ENCODE assay signal across 19 cellular contexts in genomic region chr3:42749025-42749752, GRCh38. TPM values are rescaled to one million over a fixed set of nuclear protein-coding genes. Genes with fewer than 3 reads are reported as not detected.
DNase-seq lines count a peak whose midpoint lies in the region; ATAC-seq, FAIRE-seq and TF ChIP-seq lines count a peak whose summit lies in the region.
"Had no signal": no experiment of that assay in that cellular context is flagged by ENCODE, and none has a peak within 500 bp of the region (broad histone marks: within the 10 kb centered on the region; RNA-seq: fewer than 3 reads in every experiment).

No MANE protein-coding gene starts in this region.

- no peak overlapping the region for H2AK5ac ChIP-seq in H1 (ENCODE audit: low read depth, low read length)

- no peak for TF ChIP-seq CTCF in HEK293 (tag by site-specific recombination; IDR thresholded peaks at IDR 0.05)
- TF ChIP-seq CTCF in H1 (IDR thresholded peaks at IDR 0.05; ENCODE audit: control extremely low read depth in 1 of 3, insufficient read depth in 1 of 3, low read depth in 1 of 3, low read length in 3 of 3): no peak
- TF ChIP-seq CTCF in osteocyte (IDR thresholded peaks at IDR 0.05): no peak
- TF ChIP-seq CTCF in PC-9 (conservative IDR thresholded peaks at IDR 0.05): no peak

- no peaks in the 10 kb centered on the region for H3F3A ChIP-seq in PC-9 (ENCODE audit: insufficient read depth, low read depth)

- CTCF ChIA-PET in HEK293 (lab: Yijun Ruan, JAX): interaction anchor here (0.7 kb wide), 1 partner anchor 109 kb away, joined by 4 read pairs; no protein-coding TSS in a partner anchor
- CTCF ChIA-PET in H1 (lab: Charles Lee; ENCODE audit: partially characterized antibody): interaction anchor here (0.7 to 4.4 kb wide), 33 partner anchors 9 to 202 kb away, joined by 3 to 31 read pairs (median 5); partner anchors contain the start of genes HHATL and KLHL40
- CTCF ChIA-PET in PC-9 (lab: Charles Lee): interaction anchor here (1.0 kb wide), 1 partner anchor 123 kb away, joined by 4 read pairs; no protein-coding TSS in a partner anchor

- H3K18ac ChIP-seq in H1 (ENCODE audit: extremely low read depth, low read length): no peak overlapping the region

- no peak overlapping the region for H3K4ac ChIP-seq in H1 (replicated peaks; ENCODE audit: insufficient read length, low read depth, low read length)

- H4K91ac ChIP-seq in H1 (replicated peaks; ENCODE audit: insufficient read length, low read length): no peak overlapping the region

- no peaks in the 10 kb centered on the region for H3K9me3 Mint-ChIP-seq in CD4-positive, CD25-positive, alpha-beta regulatory T cell
- no peaks in the 10 kb centered on the region for H3K9me3 Mint-ChIP-seq in osteocyte (ENCODE audit: unreplicated experiment)

- no peak for ATAC-seq in CD4-positive, CD25-positive, alpha-beta regulatory T cell (ENCODE audit: low read depth in 2 of 2)
- ATAC-seq in HG03342 (IDR thresholded peaks at IDR 0.05; ENCODE audit: unreplicated experiment): no peak

- H3K9me2 ChIP-seq in PC-9 (ENCODE audit: insufficient read depth): no peaks in the 10 kb centered on the region

- no peaks in the 10 kb centered on the region for H3K79me1 ChIP-seq in H1 (ENCODE audit: low read depth, low read length)

- POLR2A ChIA-PET in HEK293 (lab: Yijun Ruan, JAX) (no interaction called here), H1 (lab: Charles Lee; ENCODE audit: partially characterized antibody) (interaction anchor here (0.6 to 1.4 kb wide), 5 partner anchors 54 to 134 kb away, joined by 3 to 4 read pairs (median 3); no protein-coding TSS in a partner anchor), PC-9 (lab: Charles Lee; ENCODE audit: unreplicated experiment) (no interaction called here)

- no peaks in the 10 kb centered on the region for H3K27me3 ChIP-seq in CD4-positive, CD25-positive, alpha-beta regulatory T cell (ENCODE audit: control insufficient read depth, insufficient read depth, low read length)
- H3K27me3 ChIP-seq in H1 (replicated peaks in 1 of 4; ENCODE audit: control insufficient read depth in 3 of 4, extremely low read depth in 1 of 4, insufficient read depth in 3 of 4, low read length in 3 of 4): no peaks in the 10 kb centered on the region; a peak in 2 of 7 replicates
- H3K27me3 ChIP-seq in PC-9 (ENCODE audit: insufficient read depth, low read depth): no peaks in the 10 kb centered on the region

- H3K4me2 ChIP-seq in H1 (ENCODE audit: insufficient read depth in 1 of 2, low read depth in 2 of 2, low read length in 2 of 2): no peak overlapping the region
- H3K4me2 ChIP-seq in PC-9: no peak overlapping the region
- H3K4me2 ChIP-seq: KMS-11 had no signal

- no peak for TF ChIP-seq RAD21 in H1 (IDR thresholded peaks at IDR 0.05 in 1 of 2, conservative IDR thresholded peaks at IDR 0.05 in 1 of 2; ENCODE audit: low read depth in 2 of 2, low read length in 2 of 2)

- peaks cover 10 to 51% (median 32%) of the 10 kb centered on the region in 4 donors for H3K4me1 Mint-ChIP-seq in CD4-positive, CD25-positive, alpha-beta regulatory T cell
- peaks cover 17% of the 10 kb centered on the region for H3K4me1 Mint-ChIP-seq in osteocyte (ENCODE audit: unreplicated experiment)

- H3K27ac ChIP-seq in CD4-positive, CD25-positive, alpha-beta regulatory T cell (ENCODE audit: insufficient read depth, low read length, poor library complexity, severe bottlenecking): no peak overlapping the region
- H3K27ac ChIP-seq in HEK293 (ENCODE audit: extremely low read depth, low read depth, low read length) (no peak overlapping the region), H1 (ENCODE audit: low read depth, low read length) (no peak overlapping the region), PC-9 (no peak overlapping the region)
- H3K27ac ChIP-seq: HL-60, KMS-11 had no signal

- no peaks in the 10 kb centered on the region for H3K23me2 ChIP-seq in H1 (ENCODE audit: low read depth, low read length)

- no peak overlapping the region; the same call in 1 of the 2 replicates for H2BK20ac ChIP-seq in H1 (ENCODE audit: low read length)

- FAIRE-seq in H1 (lab: Jason Lieb, UNC): no peak
- no peak for FAIRE-seq in HTR-8/SVneo (lab: Jason Lieb, UNC)
- FAIRE-seq: small intestine had no signal

- H3K23ac ChIP-seq in H1 (ENCODE audit: insufficient read length): no peak overlapping the region

- no peak overlapping the region for H2BK120ac ChIP-seq in H1 (replicated peaks; ENCODE audit: low read depth, low read length)

- no peak overlapping the region for H3K14ac ChIP-seq in H1 (ENCODE audit: insufficient read length)

- peak overlapping the region; percentile 63 to 93 (median 86) for H3K27ac Mint-ChIP-seq in CD4-positive, CD25-positive, alpha-beta regulatory T cell
- H3K27ac Mint-ChIP-seq in osteocyte (ENCODE audit: unreplicated experiment): peak overlapping the region; percentile 58

- TF ChIP-seq EP300 in H1 (IDR thresholded peaks at IDR 0.05; ENCODE audit: borderline replicate concordance in 1 of 2, low read depth in 2 of 2, low read length in 2 of 2): no peak

- no peak overlapping the region for H3K9ac ChIP-seq in H1 (replicated peaks in 1 of 4; ENCODE audit: extremely low read depth in 1 of 4, low read depth in 3 of 4, low read length in 3 of 4)
- H3K9ac ChIP-seq: KMS-11 had no signal

- BruUV-seq in PC-9 (replicated peaks; lab: Mats Ljungman, UMichigan): no TSS peak

- no peak overlapping the region for H3K56ac ChIP-seq in H1 (replicated peaks; ENCODE audit: insufficient read length, low read depth, low read length)

- DNase-seq in CD4-positive, CD25-positive, alpha-beta regulatory T cell: no peak
- DNase-seq in H1 (ENCODE audit: low read depth in 1 of 2, low spot score in 2 of 2) (peak in 1 of 2 experiments; percentile 43), osteocyte (ENCODE audit: extremely low spot score, unreplicated experiment) (no peak), PC-9 (no peak), HTR-8/SVneo (ENCODE audit: insufficient read length, low spot score) (no peak)
- DNase-seq: activated T-cell treated with anti-CD3 and anti-CD28 coated beads, Interleukin-2, amount 50 U/mL, for 48 hours; DMS 273 treated with DMSO at 0.1 percent for 48 hours; NCI-H1105 treated with DMSO at 0.1 percent for 48 hours; occipital lobe; SHP77; small intestine; stimulated activated naive CD4-positive, alpha-beta T cell; T1000 had no signal

- no peaks in the 10 kb centered on the region for H3K9me3 ChIP-seq in CD4-positive, CD25-positive, alpha-beta regulatory T cell (ENCODE audit: control insufficient read depth in 2 of 2, low read length in 2 of 2)
- H3K9me3 ChIP-seq in HEK293 (ENCODE audit: control insufficient read depth, insufficient read depth, low read depth, low read length) (no peaks in the 10 kb centered on the region), H1 (ENCODE audit: insufficient read depth in 2 of 2, low read depth in 1 of 2, low read length in 1 of 2) (no peaks in the 10 kb centered on the region), PC-9 (ENCODE audit: insufficient read depth, low read depth) (no peaks in the 10 kb centered on the region)

- H3K79me2 ChIP-seq in H1 (ENCODE audit: control insufficient read depth in 1 of 2, insufficient read depth in 2 of 2, low read length in 2 of 2): no peaks in the 10 kb centered on the region
- H3K79me2 ChIP-seq in PC-9 (ENCODE audit: low read depth): no peaks in the 10 kb centered on the region

- H3K4me3 Mint-ChIP-seq in CD4-positive, CD25-positive, alpha-beta regulatory T cell: no peak overlapping the region
- no peak overlapping the region for H3K4me3 Mint-ChIP-seq in osteocyte (ENCODE audit: unreplicated experiment)
- H3K4me3 Mint-ChIP-seq: activated CD4-positive, alpha-beta T cell treated with anti-CD3 and anti-CD28 coated beads for 36 hours had no signal

- peaks cover 28% of the 10 kb centered on the region for H3K4me1 ChIP-seq in CD4-positive, CD25-positive, alpha-beta regulatory T cell (ENCODE audit: control insufficient read depth, insufficient read depth, low read length, poor library complexity, severe bottlenecking)
- H3K4me1 ChIP-seq in HEK293 (ENCODE audit: control insufficient read depth, insufficient read depth, low read length) (no peaks in the 10 kb centered on the region), H1 (replicated peaks in 1 of 4; ENCODE audit: control insufficient read depth in 3 of 4, insufficient read depth in 4 of 4, low read length in 3 of 4) (peaks cover 0 to 11% (median 4%) of the 10 kb centered on the region in 4 experiments; a peak in 5 of 7 replicates), PC-9 (replicated peaks; ENCODE audit: insufficient read depth) (0 out of 2 replicates have a peak, but pooled peaks cover 12% of the 10 kb centered on the region)

- intact Hi-C loops in PC-9 (cut with micrococcal nuclease; ENCODE audit: unreplicated experiment): no loop called here

- H2BK15ac ChIP-seq in H1 (ENCODE audit: low read length): no peak overlapping the region

- H2BK12ac ChIP-seq in H1 (ENCODE audit: low read depth, low read length): peak overlapping the region; percentile 52; the same call in 1 of the 2 replicates

- H2AFZ ChIP-seq in H1 (ENCODE audit: low read length) (no peak overlapping the region), PC-9 (no peak overlapping the region)

- peak overlapping the region; percentile 80; the same call in 1 of the 2 replicates for H4K8ac ChIP-seq in H1 (ENCODE audit: extremely low read depth, insufficient read depth, low read length)

- H3K4me3 ChIP-seq in CD4-positive, CD25-positive, alpha-beta regulatory T cell (ENCODE audit: low read depth, low read length): no peak overlapping the region
- H3K4me3 ChIP-seq in HEK293 (ENCODE audit: low read depth, low read length) (no peak overlapping the region), H1 (ENCODE audit: extremely low read depth in 1 of 4, insufficient read depth in 2 of 4, low read depth in 3 of 4, low read length in 4 of 4) (no peak overlapping the region), PC-9 (no peak overlapping the region)

- H2BK5ac ChIP-seq in H1 (ENCODE audit: low read depth, low read length): no peak overlapping the region

- WGBS in H1 (ENCODE audit: extremely low coverage in 1 of 2, insufficient coverage in 1 of 2, insufficient read length in 1 of 2, insufficient replicate concordance in 2 of 2, low coverage in 1 of 2, low lambda C conversion rate in 2 of 2, missing lambda C conversion rate in 1 of 2), 2 experiments: 82% methylated on average over 10 of the region's 10 CpGs; no CpG with 5 or more reads in 1 of the 2 experiments

- TF ChIP-seq POLR2A in H1 (IDR thresholded peaks at IDR 0.05; ENCODE audit: control extremely low read depth in 1 of 2, low read depth in 2 of 2, low read length in 2 of 2): no peak

- H3K27me3 Mint-ChIP-seq in CD4-positive, CD25-positive, alpha-beta regulatory T cell: peaks cover 4% of the 10 kb centered on the region
- H3K27me3 Mint-ChIP-seq in osteocyte (ENCODE audit: unreplicated experiment): no peaks in the 10 kb centered on the region
- H3K27me3 Mint-ChIP-seq: activated CD4-positive, alpha-beta T cell treated with anti-CD3 and anti-CD28 coated beads for 36 hours had no signal

- H3K36me3 Mint-ChIP-seq in CD4-positive, CD25-positive, alpha-beta regulatory T cell: no peaks in the 10 kb centered on the region
- H3K36me3 Mint-ChIP-seq in osteocyte (ENCODE audit: unreplicated experiment): no peaks in the 10 kb centered on the region

- H4K5ac ChIP-seq in H1 (ENCODE audit: insufficient read length, low read depth, low read length): no peak overlapping the region

- H4K20me1 ChIP-seq in H1 (replicated peaks in 1 of 2; ENCODE audit: control insufficient read depth in 1 of 2, insufficient read depth in 2 of 2, low read length in 2 of 2) (peaks cover 0 to 2% of the 10 kb centered on the region in 2 experiments), PC-9 (ENCODE audit: insufficient read depth) (no peaks in the 10 kb centered on the region)

- H3K36me3 ChIP-seq in CD4-positive, CD25-positive, alpha-beta regulatory T cell (ENCODE audit: control insufficient read depth, insufficient read depth, low read length): no peaks in the 10 kb centered on the region
- H3K36me3 ChIP-seq in HEK293 (ENCODE audit: control insufficient read depth in 2 of 2, insufficient read depth in 1 of 2, low read length in 2 of 2) (no peaks in the 10 kb centered on the region), H1 (ENCODE audit: control insufficient read depth in 2 of 4, insufficient read depth in 4 of 4, low read length in 3 of 4) (no peaks in the 10 kb centered on the region), PC-9 (ENCODE audit: low read depth) (no peaks in the 10 kb centered on the region)

RNA-seq across cellular contexts. Expression of gene CCDC13, which starts 23.9 kb away (rescaled TPM):
- 0.32 TPM for total RNA-seq in CD4-positive, CD25-positive, alpha-beta regulatory T cell
- polyA plus RNA-seq in CD4-positive, CD25-positive, alpha-beta regulatory T cell: under 1 TPM in 3 of 4 donors, not detected in 1; 0.15 to 0.33 (median 0.26) TPM
- total RNA-seq in H1 (2021; fragmentation: NEBNext Ultra II Directional; extraction: Animal tissue kit (Norgen Biotek cat#: 25700)): not detected in 2 replicates
- polyA plus RNA-seq in H1 (2011; rRNA removed): 0.06 and 0.09 TPM in 2 replicates
- polyA plus RNA-seq in H1 (2011; cell fraction: cytosol; rRNA removed): 0.47 TPM
- polyA plus RNA-seq in H1 (2011; cell fraction: nucleus; rRNA removed): 0.63 TPM
- 0.17 to 0.50 TPM in 2 of 4 replicates, not detected in the others for polyA plus RNA-seq in H1 (2012, experiment 1 of 2)
- polyA plus RNA-seq in H1 (2012, experiment 2 of 2): not detected
- 0.34 TPM for polyA plus RNA-seq in H1 (2013, experiment 1 of 2)
- 0.40 TPM for polyA plus RNA-seq in H1 (2013, experiment 2 of 2)
- polyA minus RNA-seq in H1 (2011; rRNA and poly(A)+ RNA removed): 0.19 TPM in 1 of 2 replicates, not detected in the other
- not detected for polyA minus RNA-seq in H1 (2011; cell fraction: cytosol; rRNA and poly(A)+ RNA removed)
- not detected for polyA minus RNA-seq in H1 (2011; cell fraction: nucleus; rRNA and poly(A)+ RNA removed)
- total RNA-seq in osteocyte (0.30 TPM in 1 of 2 replicates, not detected in the other), PC-9 (2021) (0.41 TPM in 1 of 2 replicates, not detected in the other)

RNA-seq across cellular contexts. Expression of gene HHATL, which starts 46.6 kb away (rescaled TPM):
- not detected for total RNA-seq in CD4-positive, CD25-positive, alpha-beta regulatory T cell
- polyA plus RNA-seq in CD4-positive, CD25-positive, alpha-beta regulatory T cell: not detected
- not detected in 2 replicates for total RNA-seq in H1 (2021; fragmentation: NEBNext Ultra II Directional; extraction: Animal tissue kit (Norgen Biotek cat#: 25700))
- 0.16 and 0.18 TPM in 2 replicates for polyA plus RNA-seq in H1 (2011; rRNA removed)
- polyA plus RNA-seq in H1 (2011; cell fraction: cytosol; rRNA removed): 0.45 TPM
- polyA plus RNA-seq in H1 (2011; cell fraction: nucleus; rRNA removed): 1.0 TPM
- 0.11 to 0.64 TPM (median 0.47 TPM) in 3 of 4 replicates, not detected in the other for polyA plus RNA-seq in H1 (2012, experiment 1 of 2)
- not detected for polyA plus RNA-seq in H1 (2012, experiment 2 of 2)
- 0.08 TPM for polyA plus RNA-seq in H1 (2013, experiment 1 of 2)
- 0.24 TPM for polyA plus RNA-seq in H1 (2013, experiment 2 of 2)
- 0.50 TPM in 1 of 2 replicates, not detected in the other for polyA minus RNA-seq in H1 (2011; rRNA and poly(A)+ RNA removed)
- not detected for polyA minus RNA-seq in H1 (2011; cell fraction: cytosol; rRNA and poly(A)+ RNA removed)
- not detected for polyA minus RNA-seq in H1 (2011; cell fraction: nucleus; rRNA and poly(A)+ RNA removed)
- total RNA-seq in osteocyte: not detected in 2 replicates
- total RNA-seq in PC-9 (2021): not detected in 2 replicates
- total RNA-seq: activated CD4-positive, alpha-beta T cell treated with anti-CD3 and anti-CD28 coated beads for 36 hours; epithelial cell of proximal tubule; occipital lobe had no signal

RNA-seq across cellular contexts. Expression of gene HIGD1A, which starts 55.1 kb away (rescaled TPM):
- total RNA-seq in CD4-positive, CD25-positive, alpha-beta regulatory T cell: 23.9 TPM
- 100 to 1,000 TPM in 1 of 4 donors, 10 to 100 TPM in 3; 77.6 to 110 (median 91.9) TPM for polyA plus RNA-seq in CD4-positive, CD25-positive, alpha-beta regulatory T cell
- total RNA-seq in H1 (2021; fragmentation: NEBNext Ultra II Directional; extraction: Animal tissue kit (Norgen Biotek cat#: 25700)): 94.7 and 95.4 TPM in 2 replicates
- polyA plus RNA-seq in H1 (2011; rRNA removed): 33.5 and 67.3 TPM in 2 replicates
- polyA plus RNA-seq in H1 (2011; cell fraction: cytosol; rRNA removed): 106 TPM
- polyA plus RNA-seq in H1 (2011; cell fraction: nucleus; rRNA removed): 7.9 TPM
- 60.1 to 100 TPM (median 79.3 TPM) in 4 replicates for polyA plus RNA-seq in H1 (2012, experiment 1 of 2)
- 55.6 TPM for polyA plus RNA-seq in H1 (2012, experiment 2 of 2)
- polyA plus RNA-seq in H1 (2013, experiment 1 of 2): 97.9 TPM
- polyA plus RNA-seq in H1 (2013, experiment 2 of 2): 106 TPM
- polyA minus RNA-seq in H1 (2011; rRNA and poly(A)+ RNA removed): 22.6 and 37.3 TPM in 2 replicates
- 27.4 TPM for polyA minus RNA-seq in H1 (2011; cell fraction: cytosol; rRNA and poly(A)+ RNA removed)
- polyA minus RNA-seq in H1 (2011; cell fraction: nucleus; rRNA and poly(A)+ RNA removed): 17.6 TPM
- total RNA-seq in osteocyte (63.8 and 66.1 TPM in 2 replicates), PC-9 (2021) (48.2 and 69.7 TPM in 2 replicates)
